ENCODE assay signal across 8 cellular contexts in genomic region chr2:64645014-64645418, GRCh38. TPM values are rescaled to one million over a fixed set of nuclear protein-coding genes. Genes with fewer than 3 reads are reported as not detected.
DNase-seq lines count a peak whose midpoint lies in the region; ATAC-seq, FAIRE-seq and TF ChIP-seq lines count a peak whose summit lies in the region.

No MANE protein-coding gene starts in this region.

- H3K4me1 ChIP-seq in OCI-LY1 (ENCODE audit: insufficient read depth, low read length, severe bottlenecking): peaks cover 100% of the 10 kb centered on the region
- H3K4me1 ChIP-seq in GM12878 (ENCODE audit: control insufficient read depth, insufficient read depth, low read length): peaks cover 46% of the 10 kb centered on the region
- peaks cover 5 to 14% of the 10 kb centered on the region in 2 donors for H3K4me1 ChIP-seq in small intestine (ENCODE audit: control insufficient read depth in 2 of 2, insufficient read depth in 1 of 2, low read depth in 1 of 2, low read length in 1 of 2)

- in situ Hi-C loops in GM12878 (cut with MboI): loop anchor here (10.0 kb wide), 1 partner anchor 190 kb away; no protein-coding TSS in a partner anchor

- H2AFZ ChIP-seq in OCI-LY1 (ENCODE audit: low read length): no peak overlapping the region
- no peak overlapping the region for H2AFZ ChIP-seq in GM12878 (ENCODE audit: control insufficient read depth, low read depth, low read length)

- no TSS peak for BruUV-seq in GM12878 (replicated peaks; lab: Mats Ljungman, UMichigan)

- H3K9me3 ChIP-seq in OCI-LY1 (ENCODE audit: low read length): no peaks in the 10 kb centered on the region
- H3K9me3 ChIP-seq in GM12878 (replicated peaks; ENCODE audit: control insufficient read depth, insufficient read depth, low read length): no peaks in the 10 kb centered on the region
- H3K9me3 ChIP-seq in small intestine (ENCODE audit: control insufficient read depth, low read depth): no peaks in the 10 kb centered on the region

- H3K9me2 ChIP-seq in OCI-LY1 (ENCODE audit: low read depth, low read length): no peaks in the 10 kb centered on the region

- H3K4me2 ChIP-seq in OCI-LY1 (ENCODE audit: low read length) (peak overlapping the region; percentile 82), GM12878 (ENCODE audit: control insufficient read depth, insufficient read depth) (peak overlapping the region; percentile 100)

- peaks cover 99% of the 10 kb centered on the region for H3K79me2 ChIP-seq in OCI-LY1 (ENCODE audit: insufficient read depth, low read length)
- H3K79me2 ChIP-seq in GM12878 (ENCODE audit: control insufficient read depth, insufficient read depth, low read length): peaks cover 100% of the 10 kb centered on the region

- TF ChIP-seq EP300 in GM12878 (IDR thresholded peaks at IDR 0.05; ENCODE audit: borderline replicate concordance in 1 of 2, control insufficient read depth in 1 of 2, low read depth in 2 of 2, low read length in 2 of 2): no peak

- TF ChIP-seq CTCF in OCI-LY1 (IDR thresholded peaks at IDR 0.05; ENCODE audit: low read length): no peak; the same call in 1 of the 2 replicates
- peak; percentile 3 to 20 (median 15); a peak in 2 of 6 replicates for TF ChIP-seq CTCF in GM12878 (IDR thresholded peaks at IDR 0.05 in 2 of 3, conservative IDR thresholded peaks at IDR 0.05 in 1 of 3; ENCODE audit: control insufficient read depth in 2 of 3, extremely low read depth in 1 of 3, insufficient read depth in 1 of 3, low read depth in 3 of 3, low read length in 3 of 3)

- peak; percentile 33 for ATAC-seq in GM12878
- no peak for ATAC-seq in HG03457 (IDR thresholded peaks at IDR 0.05; ENCODE audit: unreplicated experiment)

- RAD21 ChIA-PET in GM12878 (lab: Charles Lee; ENCODE audit: unreplicated experiment): interaction anchor here (0.9 to 15.4 kb wide), 25 partner anchors 8 to 314 kb away, joined by 3 to 514 read pairs (median 12); partner anchors contain the start of genes AFTPH and SERTAD2

- no peaks in the 10 kb centered on the region for H4K20me1 ChIP-seq in OCI-LY1 (ENCODE audit: insufficient read depth, low read length)
- H4K20me1 ChIP-seq in GM12878 (ENCODE audit: control insufficient read depth, insufficient read depth): 0 out of 2 replicates have a peak, but pooled peaks cover 4% of the 10 kb centered on the region

- POLR2A ChIA-PET in GM12878 (lab: Charles Lee): interaction anchor here (0.6 to 10.0 kb wide), 18 partner anchors 7 to 213 kb away, joined by 3 to 131 read pairs (median 5); partner anchors contain the start of genes AFTPH and SERTAD2

- WGBS in GM12878 (ENCODE audit: insufficient coverage, insufficient replicate concordance, low lambda C conversion rate, missing lambda C conversion rate): under 1% methylated on average over 17 of the region's 17 CpGs
- WGBS in small intestine, 3 donors: 2 to 4% (median 2%) methylated on average over 17 of the region's 17 CpGs

- TF ChIP-seq RAD21 in GM12878 (IDR thresholded peaks at IDR 0.05; ENCODE audit: insufficient read depth, low read depth, low read length): no peak

- SMC1A ChIA-PET in GM12878 (lab: Charles Lee; ENCODE audit: uncharacterized antibody, unreplicated experiment): interaction anchor here (0.8 to 33.0 kb wide), 28 partner anchors 8 to 270 kb away, joined by 3 to 945 read pairs (median 7); partner anchors contain the start of genes AFTPH and SERTAD2

- H3K36me3 ChIP-seq in OCI-LY1 (ENCODE audit: insufficient read depth, low read length): peaks cover 14% of the 10 kb centered on the region; the same call in 1 of the 2 replicates
- peaks cover 3 to 10% of the 10 kb centered on the region in 2 experiments for H3K36me3 ChIP-seq in GM12878 (ENCODE audit: control insufficient read depth in 2 of 2, insufficient read depth in 2 of 2, low read length in 1 of 2)
- H3K36me3 ChIP-seq in small intestine (ENCODE audit: control insufficient read depth in 2 of 2, insufficient read depth in 2 of 2, low read length in 2 of 2): no peaks in the 10 kb centered on the region

- intact Hi-C loops in GM12878 (cut with micrococcal nuclease; ENCODE audit: unreplicated experiment): loop anchor here (2.0 to 5.0 kb wide), 3 partner anchors 54 to 397 kb away; no protein-coding TSS in a partner anchor

- no peak for TF ChIP-seq POLR2A in GM12878 (IDR thresholded peaks at IDR 0.05; ENCODE audit: low read depth, low read length)

- peak overlapping the region; percentile 61 for H3K9ac ChIP-seq in OCI-LY1 (ENCODE audit: low read length)
- H3K9ac ChIP-seq in GM12878 (ENCODE audit: control insufficient read depth, insufficient read depth, low read length): peak overlapping the region; percentile 79

- peak overlapping the region; percentile 56 for H3K4me3 ChIP-seq in OCI-LY1 (ENCODE audit: low read depth, low read length, poor library complexity, severe bottlenecking)
- peak overlapping the region; percentile 87 for H3K4me3 ChIP-seq in GM12878
- H3K4me3 ChIP-seq in small intestine (ENCODE audit: low read depth in 1 of 2, low read length in 2 of 2): peak overlapping the region; percentile 9 to 31

- DNase-seq in DMS79 treated with DMSO at 0.1 percent for 48 hours (lab: John Stamatoyannopoulos, UW) (peak; percentile 85), HuH-7 (ENCODE audit: low spot score) (peak; percentile 75), GM12878 (ENCODE audit: low read depth, low spot score) (no peak), iPS-NIHi7 (ENCODE audit: extremely low spot score) (peak; percentile 70), small intestine (peak; percentile 47), OCI-M2 (lab: John Stamatoyannopoulos, UW; ENCODE audit: unreplicated experiment) (no peak)

- H3K27ac ChIP-seq in OCI-LY1 (ENCODE audit: low read depth, low read length, poor library complexity, severe bottlenecking) (peak overlapping the region; percentile 91), GM12878 (ENCODE audit: control insufficient read depth, insufficient read depth) (peak overlapping the region; percentile 95), small intestine (ENCODE audit: low read depth in 1 of 2, low read length in 1 of 2) (peak overlapping the region in 1 of 2 donors; percentile 88)

- H3F3A ChIP-seq in OCI-LY1 (ENCODE audit: insufficient read depth, low read length): 0 out of 2 replicates have a peak, but pooled peaks cover 13% of the 10 kb centered on the region

- CTCF ChIA-PET in GM12878 (lab: Yijun Ruan, JAX): interaction anchor here (0.8 to 14.2 kb wide), 23 partner anchors 8 to 314 kb away, joined by 3 to 154 read pairs (median 13); partner anchors contain the start of genes AFTPH and SERTAD2

- H3K27me3 ChIP-seq in OCI-LY1 (ENCODE audit: insufficient read depth, low read length) (no peaks in the 10 kb centered on the region), GM12878 (replicated peaks in 1 of 2; ENCODE audit: control insufficient read depth in 2 of 2, insufficient read depth in 2 of 2, low read length in 1 of 2) (no peaks in the 10 kb centered on the region), small intestine (ENCODE audit: control insufficient read depth in 2 of 2, insufficient read depth in 2 of 2, low read length in 2 of 2) (no peaks in the 10 kb centered on the region)

- FAIRE-seq in GM12878 (lab: Jason Lieb, UNC) (no peak), small intestine (lab: Jason Lieb, UNC) (no peak)

TF ChIP-seq in GM12878, 131 proteins besides CTCF, POLR2A, EP300 and RAD21:
- TF ChIP-seq, protein P1, sequence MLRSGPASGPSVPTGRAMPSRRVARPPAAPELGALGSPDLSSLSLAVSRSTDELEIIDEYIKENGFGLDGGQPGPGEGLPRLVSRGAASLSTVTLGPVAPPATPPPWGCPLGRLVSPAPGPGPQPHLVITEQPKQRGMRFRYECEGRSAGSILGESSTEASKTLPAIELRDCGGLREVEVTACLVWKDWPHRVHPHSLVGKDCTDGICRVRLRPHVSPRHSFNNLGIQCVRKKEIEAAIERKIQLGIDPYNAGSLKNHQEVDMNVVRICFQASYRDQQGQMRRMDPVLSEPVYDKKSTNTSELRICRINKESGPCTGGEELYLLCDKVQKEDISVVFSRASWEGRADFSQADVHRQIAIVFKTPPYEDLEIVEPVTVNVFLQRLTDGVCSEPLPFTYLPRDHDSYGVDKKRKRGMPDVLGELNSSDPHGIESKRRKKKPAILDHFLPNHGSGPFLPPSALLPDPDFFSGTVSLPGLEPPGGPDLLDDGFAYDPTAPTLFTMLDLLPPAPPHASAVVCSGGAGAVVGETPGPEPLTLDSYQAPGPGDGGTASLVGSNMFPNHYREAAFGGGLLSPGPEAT (IDR thresholded peaks at IDR 0.05; ENCODE audit: low read depth): 0 out of 2 replicates have a peak, but pooled peaks have one; percentile 5
- no peak for TF ChIP-seq FOS (IDR thresholded peaks at IDR 0.05; ENCODE audit: borderline replicate concordance, extremely low read depth, insufficient read length)
- peak; percentile 9 for TF ChIP-seq RUNX3 (IDR thresholded peaks at IDR 0.05; ENCODE audit: low read length)
- TF ChIP-seq NBN (IDR thresholded peaks at IDR 0.05): no peak
- TF ChIP-seq CHD2 (IDR thresholded peaks at IDR 0.05; ENCODE audit: borderline replicate concordance, low read depth, low read length): no peak
- TF ChIP-seq PML (IDR thresholded peaks at IDR 0.05; ENCODE audit: low read length): peak; percentile 23; the same call in 1 of the 2 replicates

RNA-seq across cellular contexts. Expression of gene SERTAD2, which starts 8.7 kb away (rescaled TPM):
- total RNA-seq in GM12878 (2013; cell fraction: nucleolus; rRNA removed): 31.9 and 37.0 TPM in 2 replicates
- total RNA-seq in GM12878 (2014; rRNA removed): 11.5 and 14.4 TPM in 2 replicates
- total RNA-seq in GM12878 (2014; rRNA removed; fragmentation: Illumina TruSeq; extraction: Trizol): 12.0 and 12.5 TPM in 2 replicates
- total RNA-seq in GM12878 (2021): 27.8 and 28.5 TPM in 2 replicates
- 27.5 TPM for polyA plus RNA-seq in GM12878 (2011; ENCODE audit: low read depth)
- 22.5 and 23.5 TPM in 2 replicates for polyA plus RNA-seq in GM12878 (2011; rRNA removed)
- 27.5 and 27.6 TPM in 2 replicates for polyA plus RNA-seq in GM12878 (2011; cell fraction: cytosol; rRNA removed)
- polyA plus RNA-seq in GM12878 (2011; cell fraction: nucleus; rRNA removed): 30.6 and 44.1 TPM in 2 replicates
- polyA plus RNA-seq in GM12878 (2012): 19.6 and 29.4 TPM in 2 replicates
- polyA plus RNA-seq in GM12878 (2014; fragmentation: Illumina TruSeq; extraction: Trizol): 24.8 and 25.0 TPM in 2 replicates
- 1 to 10 TPM; 7.9 TPM for polyA plus RNA-seq in GM12878 (2014; fragmentation: Nextera tagmentation; extraction: Ambion mirVana)
- polyA plus RNA-seq in GM12878 (2014; rRNA removed): 28.6 and 28.7 TPM in 2 replicates
- 10 to 100 TPM; 19.4 to 20.8 TPM for polyA plus RNA-seq in GM12878 (2016; fragmentation: Nextera tagmentation; extraction: Ambion mirVana)
- polyA minus RNA-seq in GM12878 (2011; rRNA and poly(A)+ RNA removed): 30.0 and 30.9 TPM in 2 replicates
- 20.3 and 32.3 TPM in 2 replicates for polyA minus RNA-seq in GM12878 (2011; cell fraction: cytosol; rRNA and poly(A)+ RNA removed)
- polyA minus RNA-seq in GM12878 (2011; cell fraction: nucleus; rRNA and poly(A)+ RNA removed): 59.5 and 130 TPM in 2 replicates
- polyA plus RNA-seq in small intestine: 1 to 10 TPM; 2.7 to 7.8 (median 3.8) TPM

Comparison
In these comparisons a context has a peak if more than half of its experiments do, and no peak if none do; other contexts are left out.
1. DNase-seq: peak in DMS79 treated with DMSO at 0.1 percent for 48 hours (single experiment), HuH-7 (single experiment), iPS-NIHi7 (single experiment) and small intestine (single experiment); none in GM12878 (single experiment) and OCI-M2 (single experiment).
2. H3K4me3 ChIP-seq: peak in every context shown above with its lines; median percentile 87 in GM12878; 56 in OCI-LY1; 20 in small intestine.